ENCODE assay signal across 1 cellular context in the genomic region with DNA sequence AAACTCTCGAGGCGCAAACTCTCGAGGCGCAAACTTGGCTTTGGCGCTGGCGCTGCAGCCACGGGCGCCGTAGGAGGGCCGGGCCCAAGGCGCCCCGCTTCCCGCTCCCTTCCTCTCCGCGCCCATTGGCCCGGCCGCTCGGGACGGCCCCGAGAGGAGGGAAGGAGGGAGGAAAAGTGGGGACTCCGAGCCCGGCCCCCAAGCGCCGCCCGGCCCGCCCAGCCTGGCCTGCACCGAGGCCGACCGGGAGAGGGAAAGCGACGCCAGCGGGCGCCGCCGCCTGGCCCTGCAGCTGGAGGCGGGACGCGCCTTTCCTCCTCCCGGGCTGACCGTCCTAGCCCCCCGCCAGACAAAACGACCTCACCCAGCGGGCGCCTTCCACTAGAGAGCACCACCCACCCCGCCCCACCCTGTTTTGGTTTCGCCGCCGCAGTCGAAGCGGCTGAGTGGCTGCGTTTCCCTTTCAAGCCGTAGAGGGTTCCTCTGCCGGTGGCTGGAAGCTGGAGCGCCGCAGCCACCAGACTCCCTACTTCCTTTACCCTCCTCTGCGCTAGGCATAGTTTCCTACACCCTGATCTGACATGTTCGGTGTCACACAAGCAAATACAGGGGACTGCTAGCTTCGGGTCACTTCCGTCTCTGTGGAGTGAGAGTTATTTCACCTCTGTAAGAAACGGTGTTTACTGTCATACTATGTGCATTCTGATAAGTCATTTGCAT.
A peak's percentile ranks its signal among the peaks of the same experiment; 100 is the strongest.
TF ChIP-seq lines count a peak whose summit lies in the region.

A gene with protein sequence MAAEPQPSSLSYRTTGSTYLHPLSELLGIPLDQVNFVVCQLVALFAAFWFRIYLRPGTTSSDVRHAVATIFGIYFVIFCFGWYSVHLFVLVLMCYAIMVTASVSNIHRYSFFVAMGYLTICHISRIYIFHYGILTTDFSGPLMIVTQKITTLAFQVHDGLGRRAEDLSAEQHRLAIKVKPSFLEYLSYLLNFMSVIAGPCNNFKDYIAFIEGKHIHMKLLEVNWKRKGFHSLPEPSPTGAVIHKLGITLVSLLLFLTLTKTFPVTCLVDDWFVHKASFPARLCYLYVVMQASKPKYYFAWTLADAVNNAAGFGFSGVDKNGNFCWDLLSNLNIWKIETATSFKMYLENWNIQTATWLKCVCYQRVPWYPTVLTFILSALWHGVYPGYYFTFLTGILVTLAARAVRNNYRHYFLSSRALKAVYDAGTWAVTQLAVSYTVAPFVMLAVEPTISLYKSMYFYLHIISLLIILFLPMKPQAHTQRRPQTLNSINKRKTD (minus strand): TSS at position 78 of the 720 bp plus-strand sequence. CDS start 235 bp downstream, outside the sequence.

TF ChIP-seq in HEK293, 187 proteins besides CTCF, POLR2A, EP300 and RAD21 (continued from another document and continues in another):
- TF ChIP-seq, protein P1, sequence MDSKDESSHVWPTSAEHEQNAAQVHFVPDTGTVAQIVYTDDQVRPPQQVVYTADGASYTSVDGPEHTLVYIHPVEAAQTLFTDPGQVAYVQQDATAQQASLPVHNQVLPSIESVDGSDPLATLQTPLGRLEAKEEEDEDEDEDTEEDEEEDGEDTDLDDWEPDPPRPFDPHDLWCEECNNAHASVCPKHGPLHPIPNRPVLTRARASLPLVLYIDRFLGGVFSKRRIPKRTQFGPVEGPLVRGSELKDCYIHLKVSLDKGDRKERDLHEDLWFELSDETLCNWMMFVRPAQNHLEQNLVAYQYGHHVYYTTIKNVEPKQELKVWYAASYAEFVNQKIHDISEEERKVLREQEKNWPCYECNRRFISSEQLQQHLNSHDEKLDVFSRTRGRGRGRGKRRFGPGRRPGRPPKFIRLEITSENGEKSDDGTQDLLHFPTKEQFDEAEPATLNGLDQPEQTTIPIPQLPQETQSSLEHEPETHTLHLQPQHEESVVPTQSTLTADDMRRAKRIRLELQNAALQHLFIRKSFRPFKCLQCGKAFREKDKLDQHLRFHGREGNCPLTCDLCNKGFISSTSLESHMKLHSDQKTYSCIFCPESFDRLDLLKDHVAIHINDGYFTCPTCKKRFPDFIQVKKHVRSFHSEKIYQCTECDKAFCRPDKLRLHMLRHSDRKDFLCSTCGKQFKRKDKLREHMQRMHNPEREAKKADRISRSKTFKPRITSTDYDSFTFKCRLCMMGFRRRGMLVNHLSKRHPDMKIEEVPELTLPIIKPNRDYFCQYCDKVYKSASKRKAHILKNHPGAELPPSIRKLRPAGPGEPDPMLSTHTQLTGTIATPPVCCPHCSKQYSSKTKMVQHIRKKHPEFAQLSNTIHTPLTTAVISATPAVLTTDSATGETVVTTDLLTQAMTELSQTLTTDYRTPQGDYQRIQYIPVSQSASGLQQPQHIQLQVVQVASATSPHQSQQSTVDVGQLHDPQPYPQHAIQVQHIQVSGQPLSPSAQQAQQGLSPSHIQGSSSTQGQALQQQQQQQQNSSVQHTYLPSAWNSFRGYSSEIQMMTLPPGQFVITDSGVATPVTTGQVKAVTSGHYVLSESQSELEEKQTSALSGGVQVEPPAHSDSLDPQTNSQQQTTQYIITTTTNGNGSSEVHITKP (tag by site-specific recombination; IDR thresholded peaks at IDR 0.05), result peak; percentile 92
- TF ChIP-seq, protein P2, sequence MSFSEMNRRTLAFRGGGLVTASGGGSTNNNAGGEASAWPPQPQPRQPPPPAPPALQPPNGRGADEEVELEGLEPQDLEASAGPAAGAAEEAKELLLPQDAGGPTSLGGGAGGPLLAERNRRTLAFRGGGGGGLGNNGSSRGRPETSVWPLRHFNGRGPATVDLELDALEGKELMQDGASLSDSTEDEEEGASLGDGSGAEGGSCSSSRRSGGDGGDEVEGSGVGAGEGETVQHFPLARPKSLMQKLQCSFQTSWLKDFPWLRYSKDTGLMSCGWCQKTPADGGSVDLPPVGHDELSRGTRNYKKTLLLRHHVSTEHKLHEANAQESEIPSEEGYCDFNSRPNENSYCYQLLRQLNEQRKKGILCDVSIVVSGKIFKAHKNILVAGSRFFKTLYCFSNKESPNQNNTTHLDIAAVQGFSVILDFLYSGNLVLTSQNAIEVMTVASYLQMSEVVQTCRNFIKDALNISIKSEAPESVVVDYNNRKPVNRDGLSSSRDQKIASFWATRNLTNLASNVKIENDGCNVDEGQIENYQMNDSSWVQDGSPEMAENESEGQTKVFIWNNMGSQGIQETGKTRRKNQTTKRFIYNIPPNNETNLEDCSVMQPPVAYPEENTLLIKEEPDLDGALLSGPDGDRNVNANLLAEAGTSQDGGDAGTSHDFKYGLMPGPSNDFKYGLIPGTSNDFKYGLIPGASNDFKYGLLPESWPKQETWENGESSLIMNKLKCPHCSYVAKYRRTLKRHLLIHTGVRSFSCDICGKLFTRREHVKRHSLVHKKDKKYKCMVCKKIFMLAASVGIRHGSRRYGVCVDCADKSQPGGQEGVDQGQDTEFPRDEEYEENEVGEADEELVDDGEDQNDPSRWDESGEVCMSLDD (tag by site-specific recombination; IDR thresholded peaks at IDR 0.05), result no peak
- TF ChIP-seq, protein P3, sequence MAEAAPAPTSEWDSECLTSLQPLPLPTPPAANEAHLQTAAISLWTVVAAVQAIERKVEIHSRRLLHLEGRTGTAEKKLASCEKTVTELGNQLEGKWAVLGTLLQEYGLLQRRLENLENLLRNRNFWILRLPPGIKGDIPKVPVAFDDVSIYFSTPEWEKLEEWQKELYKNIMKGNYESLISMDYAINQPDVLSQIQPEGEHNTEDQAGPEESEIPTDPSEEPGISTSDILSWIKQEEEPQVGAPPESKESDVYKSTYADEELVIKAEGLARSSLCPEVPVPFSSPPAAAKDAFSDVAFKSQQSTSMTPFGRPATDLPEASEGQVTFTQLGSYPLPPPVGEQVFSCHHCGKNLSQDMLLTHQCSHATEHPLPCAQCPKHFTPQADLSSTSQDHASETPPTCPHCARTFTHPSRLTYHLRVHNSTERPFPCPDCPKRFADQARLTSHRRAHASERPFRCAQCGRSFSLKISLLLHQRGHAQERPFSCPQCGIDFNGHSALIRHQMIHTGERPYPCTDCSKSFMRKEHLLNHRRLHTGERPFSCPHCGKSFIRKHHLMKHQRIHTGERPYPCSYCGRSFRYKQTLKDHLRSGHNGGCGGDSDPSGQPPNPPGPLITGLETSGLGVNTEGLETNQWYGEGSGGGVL (tag by site-specific recombination; IDR thresholded peaks at IDR 0.05), result peak; percentile 70
- TF ChIP-seq, protein P4, sequence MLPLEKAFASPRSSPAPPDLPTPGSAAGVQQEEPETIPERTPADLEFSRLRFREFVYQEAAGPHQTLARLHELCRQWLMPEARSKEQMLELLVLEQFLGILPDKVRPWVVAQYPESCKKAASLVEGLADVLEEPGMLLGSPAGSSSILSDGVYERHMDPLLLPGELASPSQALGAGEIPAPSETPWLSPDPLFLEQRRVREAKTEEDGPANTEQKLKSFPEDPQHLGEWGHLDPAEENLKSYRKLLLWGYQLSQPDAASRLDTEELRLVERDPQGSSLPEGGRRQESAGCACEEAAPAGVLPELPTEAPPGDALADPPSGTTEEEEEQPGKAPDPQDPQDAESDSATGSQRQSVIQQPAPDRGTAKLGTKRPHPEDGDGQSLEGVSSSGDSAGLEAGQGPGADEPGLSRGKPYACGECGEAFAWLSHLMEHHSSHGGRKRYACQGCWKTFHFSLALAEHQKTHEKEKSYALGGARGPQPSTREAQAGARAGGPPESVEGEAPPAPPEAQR (tag by site-specific recombination; IDR thresholded peaks at IDR 0.05), result no peak
- TF ChIP-seq ZNF571 (tag by site-specific recombination; IDR thresholded peaks at IDR 0.05), result no peak
- peak; percentile 3; the same call in 1 of the 2 replicates for TF ChIP-seq ZNF76 (tag by site-specific recombination; IDR thresholded peaks at IDR 0.05; ENCODE audit: borderline replicate concordance, low read depth)
- no peak for TF ChIP-seq SCRT2 (tag by site-specific recombination; IDR thresholded peaks at IDR 0.05)
- TF ChIP-seq ZBTB48 (tag by site-specific recombination; IDR thresholded peaks at IDR 0.05), result no peak
- no peak for TF ChIP-seq ZNF302 (tag by site-specific recombination; IDR thresholded peaks at IDR 0.05; ENCODE audit: low read depth)
- TF ChIP-seq ZNF521 (tag by site-specific recombination; IDR thresholded peaks at IDR 0.05), result no peak
- TF ChIP-seq ZNF629 (tag by site-specific recombination; IDR thresholded peaks at IDR 0.05), result peak; percentile 11; the same call in 1 of the 2 replicates
- no peak for TF ChIP-seq ZNF335 (tag by site-specific recombination; conservative IDR thresholded peaks at IDR 0.05)
- TF ChIP-seq, protein P5, sequence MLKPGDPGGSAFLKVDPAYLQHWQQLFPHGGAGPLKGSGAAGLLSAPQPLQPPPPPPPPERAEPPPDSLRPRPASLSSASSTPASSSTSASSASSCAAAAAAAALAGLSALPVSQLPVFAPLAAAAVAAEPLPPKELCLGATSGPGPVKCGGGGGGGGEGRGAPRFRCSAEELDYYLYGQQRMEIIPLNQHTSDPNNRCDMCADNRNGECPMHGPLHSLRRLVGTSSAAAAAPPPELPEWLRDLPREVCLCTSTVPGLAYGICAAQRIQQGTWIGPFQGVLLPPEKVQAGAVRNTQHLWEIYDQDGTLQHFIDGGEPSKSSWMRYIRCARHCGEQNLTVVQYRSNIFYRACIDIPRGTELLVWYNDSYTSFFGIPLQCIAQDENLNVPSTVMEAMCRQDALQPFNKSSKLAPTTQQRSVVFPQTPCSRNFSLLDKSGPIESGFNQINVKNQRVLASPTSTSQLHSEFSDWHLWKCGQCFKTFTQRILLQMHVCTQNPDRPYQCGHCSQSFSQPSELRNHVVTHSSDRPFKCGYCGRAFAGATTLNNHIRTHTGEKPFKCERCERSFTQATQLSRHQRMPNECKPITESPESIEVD (tag by site-specific recombination; IDR thresholded peaks at IDR 0.05), result no peak
- TF ChIP-seq ZNF501 (tag by site-specific recombination; IDR thresholded peaks at IDR 0.05), result 0 out of 2 replicates have a peak, but pooled peaks have one; percentile 2
- peak; percentile 70; the same call in 1 of the 2 replicates for TF ChIP-seq ZNF600 (tag by site-specific recombination; IDR thresholded peaks at IDR 0.05)
- TF ChIP-seq ZBTB1 (tag by site-specific recombination; IDR thresholded peaks at IDR 0.05), result no peak
- no peak for TF ChIP-seq ZNF175 (tag by site-specific recombination; IDR thresholded peaks at IDR 0.05)
- no peak for TF ChIP-seq ZNF19 (tag by site-specific recombination; IDR thresholded peaks at IDR 0.05; ENCODE audit: low read depth)
- TF ChIP-seq KLF10 (tag by site-specific recombination; IDR thresholded peaks at IDR 0.05), result peak; percentile 46; the same call in 1 of the 2 replicates
- TF ChIP-seq ZNF792 (tag by site-specific recombination; IDR thresholded peaks at IDR 0.05), result no peak
- no peak for TF ChIP-seq ZNF544 (tag by site-specific recombination; IDR thresholded peaks at IDR 0.05)
- no peak for TF ChIP-seq ZNF114 (tag by site-specific recombination; IDR thresholded peaks at IDR 0.05)
- no peak for TF ChIP-seq ZNF394 (tag by site-specific recombination; IDR thresholded peaks at IDR 0.05; ENCODE audit: borderline replicate concordance)
- TF ChIP-seq, protein P6, sequence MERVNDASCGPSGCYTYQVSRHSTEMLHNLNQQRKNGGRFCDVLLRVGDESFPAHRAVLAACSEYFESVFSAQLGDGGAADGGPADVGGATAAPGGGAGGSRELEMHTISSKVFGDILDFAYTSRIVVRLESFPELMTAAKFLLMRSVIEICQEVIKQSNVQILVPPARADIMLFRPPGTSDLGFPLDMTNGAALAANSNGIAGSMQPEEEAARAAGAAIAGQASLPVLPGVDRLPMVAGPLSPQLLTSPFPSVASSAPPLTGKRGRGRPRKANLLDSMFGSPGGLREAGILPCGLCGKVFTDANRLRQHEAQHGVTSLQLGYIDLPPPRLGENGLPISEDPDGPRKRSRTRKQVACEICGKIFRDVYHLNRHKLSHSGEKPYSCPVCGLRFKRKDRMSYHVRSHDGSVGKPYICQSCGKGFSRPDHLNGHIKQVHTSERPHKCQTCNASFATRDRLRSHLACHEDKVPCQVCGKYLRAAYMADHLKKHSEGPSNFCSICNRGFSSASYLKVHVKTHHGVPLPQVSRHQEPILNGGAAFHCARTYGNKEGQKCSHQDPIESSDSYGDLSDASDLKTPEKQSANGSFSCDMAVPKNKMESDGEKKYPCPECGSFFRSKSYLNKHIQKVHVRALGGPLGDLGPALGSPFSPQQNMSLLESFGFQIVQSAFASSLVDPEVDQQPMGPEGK (tag by site-specific recombination; IDR thresholded peaks at IDR 0.05), result peak; percentile 79
- TF ChIP-seq ZBTB20 (tag by site-specific recombination; IDR thresholded peaks at IDR 0.05), result peak; percentile 74
- TF ChIP-seq ZNF548 (tag by site-specific recombination; IDR thresholded peaks at IDR 0.05), result peak; percentile 98
- peak; percentile 97 for TF ChIP-seq ZNF561 (tag by site-specific recombination; IDR thresholded peaks at IDR 0.05; ENCODE audit: borderline replicate concordance)
- no peak for TF ChIP-seq ZNF121 (tag by site-specific recombination; IDR thresholded peaks at IDR 0.05)
- no peak for TF ChIP-seq ZNF621 (tag by site-specific recombination; IDR thresholded peaks at IDR 0.05)
- TF ChIP-seq ZNF292 (tag by site-specific recombination; IDR thresholded peaks at IDR 0.05; ENCODE audit: borderline replicate concordance, low read depth), result no peak
- no peak for TF ChIP-seq SCRT1 (tag by site-specific recombination; IDR thresholded peaks at IDR 0.05; ENCODE audit: borderline replicate concordance)
- no peak for TF ChIP-seq ZNF184 (tag by site-specific recombination; IDR thresholded peaks at IDR 0.05)
- 0 out of 2 replicates have a peak, but pooled peaks have one; percentile 11 for TF ChIP-seq ZNF2 (tag by site-specific recombination; IDR thresholded peaks at IDR 0.05)
- TF ChIP-seq ZNF660 (tag by site-specific recombination; IDR thresholded peaks at IDR 0.05), result peak; percentile 75
- TF ChIP-seq, protein P7, sequence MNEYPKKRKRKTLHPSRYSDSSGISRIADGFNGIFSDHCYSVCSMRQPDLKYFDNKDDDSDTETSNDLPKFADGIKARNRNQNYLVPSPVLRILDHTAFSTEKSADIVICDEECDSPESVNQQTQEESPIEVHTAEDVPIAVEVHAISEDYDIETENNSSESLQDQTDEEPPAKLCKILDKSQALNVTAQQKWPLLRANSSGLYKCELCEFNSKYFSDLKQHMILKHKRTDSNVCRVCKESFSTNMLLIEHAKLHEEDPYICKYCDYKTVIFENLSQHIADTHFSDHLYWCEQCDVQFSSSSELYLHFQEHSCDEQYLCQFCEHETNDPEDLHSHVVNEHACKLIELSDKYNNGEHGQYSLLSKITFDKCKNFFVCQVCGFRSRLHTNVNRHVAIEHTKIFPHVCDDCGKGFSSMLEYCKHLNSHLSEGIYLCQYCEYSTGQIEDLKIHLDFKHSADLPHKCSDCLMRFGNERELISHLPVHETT (tag by site-specific recombination; IDR thresholded peaks at IDR 0.05), result no peak
- TF ChIP-seq KLF7 (tag by site-specific recombination; IDR thresholded peaks at IDR 0.05; ENCODE audit: borderline replicate concordance), result peak; percentile 54; the same call in 1 of the 2 replicates
- TF ChIP-seq ZNF10 (tag by site-specific recombination; IDR thresholded peaks at IDR 0.05), result peak; percentile 31; the same call in 1 of the 2 replicates
- 0 out of 2 replicates have a peak, but pooled peaks have one; percentile 9 for TF ChIP-seq ZIC2 (tag by site-specific recombination; IDR thresholded peaks at IDR 0.05)
- peak; percentile 81 for TF ChIP-seq SP2 (tag by site-specific recombination; IDR thresholded peaks at IDR 0.05)
- TF ChIP-seq KLF1 (tag by site-specific recombination; IDR thresholded peaks at IDR 0.05), result peak; percentile 90
